In the genomic region with DNA sequence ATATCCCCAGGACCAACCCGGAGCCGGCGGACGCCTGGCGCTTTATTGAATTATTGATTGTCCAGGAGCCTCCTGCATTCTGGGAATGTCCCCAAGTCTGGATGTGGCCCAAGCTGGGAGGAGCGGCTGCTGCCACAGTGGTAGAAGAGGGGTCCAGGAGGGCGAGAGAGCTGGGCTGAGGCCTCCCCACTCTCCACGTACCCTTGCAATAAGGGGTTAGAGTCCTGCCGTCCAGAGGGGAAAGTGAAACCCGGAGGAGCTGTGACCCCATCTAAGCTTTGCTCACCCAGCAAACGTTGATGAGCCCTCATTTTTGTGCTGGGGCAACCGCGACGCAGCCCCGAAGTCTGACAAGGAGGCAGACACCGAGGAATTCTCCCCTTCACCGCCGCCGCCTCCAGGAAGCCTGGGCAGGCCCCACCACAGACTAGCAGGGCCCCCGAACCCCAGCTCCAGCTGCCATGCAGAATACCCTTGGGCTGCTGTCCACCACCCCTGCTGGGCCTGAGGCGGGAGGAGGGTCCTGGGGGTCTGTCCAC, we compare ENCODE assay signal across 1 cellular context.
TF ChIP-seq lines count a peak whose summit lies in the region.

No MANE protein-coding gene starts in this region.

TF ChIP-seq in SK-N-SH, 30 proteins besides CTCF, POLR2A, EP300 and RAD21 (continued from another document):
- TF ChIP-seq, protein P1, sequence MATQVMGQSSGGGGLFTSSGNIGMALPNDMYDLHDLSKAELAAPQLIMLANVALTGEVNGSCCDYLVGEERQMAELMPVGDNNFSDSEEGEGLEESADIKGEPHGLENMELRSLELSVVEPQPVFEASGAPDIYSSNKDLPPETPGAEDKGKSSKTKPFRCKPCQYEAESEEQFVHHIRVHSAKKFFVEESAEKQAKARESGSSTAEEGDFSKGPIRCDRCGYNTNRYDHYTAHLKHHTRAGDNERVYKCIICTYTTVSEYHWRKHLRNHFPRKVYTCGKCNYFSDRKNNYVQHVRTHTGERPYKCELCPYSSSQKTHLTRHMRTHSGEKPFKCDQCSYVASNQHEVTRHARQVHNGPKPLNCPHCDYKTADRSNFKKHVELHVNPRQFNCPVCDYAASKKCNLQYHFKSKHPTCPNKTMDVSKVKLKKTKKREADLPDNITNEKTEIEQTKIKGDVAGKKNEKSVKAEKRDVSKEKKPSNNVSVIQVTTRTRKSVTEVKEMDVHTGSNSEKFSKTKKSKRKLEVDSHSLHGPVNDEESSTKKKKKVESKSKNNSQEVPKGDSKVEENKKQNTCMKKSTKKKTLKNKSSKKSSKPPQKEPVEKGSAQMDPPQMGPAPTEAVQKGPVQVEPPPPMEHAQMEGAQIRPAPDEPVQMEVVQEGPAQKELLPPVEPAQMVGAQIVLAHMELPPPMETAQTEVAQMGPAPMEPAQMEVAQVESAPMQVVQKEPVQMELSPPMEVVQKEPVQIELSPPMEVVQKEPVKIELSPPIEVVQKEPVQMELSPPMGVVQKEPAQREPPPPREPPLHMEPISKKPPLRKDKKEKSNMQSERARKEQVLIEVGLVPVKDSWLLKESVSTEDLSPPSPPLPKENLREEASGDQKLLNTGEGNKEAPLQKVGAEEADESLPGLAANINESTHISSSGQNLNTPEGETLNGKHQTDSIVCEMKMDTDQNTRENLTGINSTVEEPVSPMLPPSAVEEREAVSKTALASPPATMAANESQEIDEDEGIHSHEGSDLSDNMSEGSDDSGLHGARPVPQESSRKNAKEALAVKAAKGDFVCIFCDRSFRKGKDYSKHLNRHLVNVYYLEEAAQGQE (IDR thresholded peaks at IDR 0.05; ENCODE audit: low read depth, low read length): no peak
- TF ChIP-seq MEF2A (IDR thresholded peaks at IDR 0.05; ENCODE audit: borderline replicate concordance, low read depth): no peak
TF ChIP-seq in SK-N-SH: peak in this region for 0.
